In genomic region chr13:112444416-112445399, GRCh38 we compare ENCODE assay signal across 22 cellular contexts.
A peak's percentile ranks its signal among the peaks of the same experiment; 100 is the strongest.
DNase-seq lines count a peak whose midpoint lies in the region; ATAC-seq and TF ChIP-seq lines count a peak whose summit lies in the region.
"Had no signal": no experiment of that assay in that cellular context is flagged by ENCODE, and none has a peak within 500 bp of the region (broad histone marks: within the 10 kb centered on the region; RNA-seq: fewer than 3 reads in every experiment).

No MANE protein-coding gene starts in this region.

- no peak for TF ChIP-seq POLR2A in stomach (IDR thresholded peaks at IDR 0.05)

- H3K27me3 ChIP-seq in stomach, result peaks cover 5 to 80% (median 38%) of the 10 kb centered on the region in 3 donors
- H3K27me3 ChIP-seq: ascending aorta, BLaER1 had no signal

- H3K36me3 ChIP-seq in stomach, result no peaks in the 10 kb centered on the region
- H3K36me3 ChIP-seq: ascending aorta, BLaER1, prostate gland, tibial nerve had no signal

- H3K27ac Mint-ChIP-seq in WTC11, result no peak overlapping the region
- H3K27ac Mint-ChIP-seq: activated CD4-positive, alpha-beta T cell treated with anti-CD3 and anti-CD28 coated beads, Interleukin-2, amount 10 ng/mL, durations not matched to agents 24 days and 14 days; activated naive CD4-positive, alpha-beta T cell treated with anti-CD3 and anti-CD28 coated beads, Interleukin-2, amount 50 U/mL, for 24 hours; HFFc6; immature natural killer cell; stimulated activated naive B cell treated with anti-CD40 and anti-IgM and Interleukin-4, amounts not matched to agents 10 μg/mL and 1 μg/mL and 100 μg/mL, for 72 hours had no signal

- H3K4me3 Mint-ChIP-seq in WTC11, result no peak overlapping the region
- H3K4me3 Mint-ChIP-seq: activated CD4-positive, alpha-beta T cell treated with anti-CD3 and anti-CD28 coated beads, Interleukin-2, amount 10 ng/mL, durations not matched to agents 24 days and 14 days; activated naive CD4-positive, alpha-beta T cell treated with anti-CD3 and anti-CD28 coated beads, Interleukin-2, amount 50 U/mL, for 24 hours; HFFc6; immature natural killer cell; stimulated activated naive B cell treated with anti-CD40 and anti-IgM and Interleukin-4, amounts not matched to agents 10 μg/mL and 1 μg/mL and 100 μg/mL, for 72 hours had no signal

- no peak overlapping the region for H3K4me3 ChIP-seq in stomach
- H3K4me3 ChIP-seq: ascending aorta, BLaER1, GM12878, mucosa of descending colon, prostate gland, tibial nerve had no signal

- peaks cover 2% of the 10 kb centered on the region; the same call in 1 of the 2 replicates for H3K9me3 Mint-ChIP-seq in WTC11
- H3K9me3 Mint-ChIP-seq: activated CD4-positive, alpha-beta T cell treated with anti-CD3 and anti-CD28 coated beads, Interleukin-2, amount 10 ng/mL, durations not matched to agents 24 days and 14 days; activated naive CD4-positive, alpha-beta T cell treated with anti-CD3 and anti-CD28 coated beads, Interleukin-2, amount 50 U/mL, for 24 hours; HFFc6; immature natural killer cell; neural crest cell; stimulated activated naive B cell treated with anti-CD40 and anti-IgM and Interleukin-4, amounts not matched to agents 10 μg/mL and 1 μg/mL and 100 μg/mL, for 72 hours had no signal

- POLR2A ChIA-PET in WTC11 (lab: Charles Lee), result interaction anchor here (1.1 to 1.3 kb wide), 2 partner anchors 185 to 372 kb away, joined by 3 to 4 read pairs; no protein-coding TSS in a partner anchor

- CTCF ChIA-PET in WTC11 (lab: Charles Lee), result interaction anchor here (0.6 to 4.0 kb wide), 39 partner anchors 10 to 1016 kb away, joined by 3 to 63 read pairs (median 5); partner anchors contain the start of gene SOX1

- no peak for ATAC-seq in WTC11
- no peak for ATAC-seq in left lobe of liver
- no peak for ATAC-seq in HG02884 (IDR thresholded peaks at IDR 0.05; ENCODE audit: unreplicated experiment)
- ATAC-seq in HG03280 (IDR thresholded peaks at IDR 0.05; ENCODE audit: unreplicated experiment), result no peak

- TF ChIP-seq EP300 in stomach (IDR thresholded peaks at IDR 0.05), result no peak

- H3K9me3 ChIP-seq in stomach, result no peaks in the 10 kb centered on the region
- H3K9me3 ChIP-seq: ascending aorta, BLaER1, mucosa of descending colon, prostate gland, tibial nerve had no signal

- peak; percentile 30 for DNase-seq in activated CD8-positive, alpha-beta memory T cell treated with anti-CD3 and anti-CD28 coated beads, Interleukin-2, amount 50 U/mL, for 48 hours
- no peak for DNase-seq in activated CD8-positive, alpha-beta memory T cell treated with anti-CD3 and anti-CD28 coated beads, Interleukin-2, amount 50 U/mL, for 4 hours
- DNase-seq in WTC11 (ENCODE audit: low spot score) (no peak), left lobe of liver (ENCODE audit: low spot score) (peak; percentile 33), stomach (peak; percentile 22)
- DNase-seq in activated CD4-positive, CD25-positive, alpha-beta regulatory T cell (lab: John Stamatoyannopoulos, UW), result no peak
- DNase-seq: activated T-cell treated with anti-CD3 and anti-CD28 coated beads for 4 hours; central memory CD4-positive, alpha-beta T cell had no signal

- H3K27ac ChIP-seq in stomach, result no peak overlapping the region
- H3K27ac ChIP-seq: ascending aorta, BLaER1, prostate gland, tibial nerve had no signal

- H3K4me1 Mint-ChIP-seq in WTC11, result peaks cover 10% of the 10 kb centered on the region
- H3K4me1 Mint-ChIP-seq: activated CD4-positive, alpha-beta T cell treated with anti-CD3 and anti-CD28 coated beads, Interleukin-2, amount 10 ng/mL, durations not matched to agents 24 days and 14 days; activated naive CD4-positive, alpha-beta T cell treated with anti-CD3 and anti-CD28 coated beads, Interleukin-2, amount 50 U/mL, for 24 hours; immature natural killer cell had no signal

- peaks cover 0 to 17% (median 6%) of the 10 kb centered on the region in 4 donors for H3K4me1 ChIP-seq in stomach
- H3K4me1 ChIP-seq: ascending aorta, BLaER1, prostate gland had no signal

- intact Hi-C loops in stomach (cut with DNase I; ENCODE audit: low total_unique reads), result loop anchor here (5.0 kb wide), 1 partner anchor 972 kb away; no protein-coding TSS in a partner anchor

- peaks cover 12% of the 10 kb centered on the region for H3K27me3 Mint-ChIP-seq in WTC11 (ENCODE audit: low read depth)

- TF ChIP-seq CTCF in WTC11 (IDR thresholded peaks at IDR 0.05) (no peak), stomach (IDR thresholded peaks at IDR 0.05) (no peak)

- H3K36me3 Mint-ChIP-seq in WTC11, result no peaks in the 10 kb centered on the region
- H3K36me3 Mint-ChIP-seq: activated naive CD4-positive, alpha-beta T cell treated with anti-CD3 and anti-CD28 coated beads, Interleukin-2, amount 50 U/mL, for 24 hours; immature natural killer cell; stimulated activated naive B cell treated with anti-CD40 and anti-IgM and Interleukin-4, amounts not matched to agents 10 μg/mL and 1 μg/mL and 100 μg/mL, for 72 hours had no signal

- 78 to 84% (median 81%) methylated on average over 19 to 42 of the region's 42 CpGs for WGBS in stomach, 5 donors

TF ChIP-seq in WTC11, 78 proteins besides CTCF, POLR2A, EP300 and RAD21:
- no peak for TF ChIP-seq FOXP1 (CRISPR knock-in tag; IDR thresholded peaks at IDR 0.05; ENCODE audit: borderline replicate concordance)
- TF ChIP-seq HMGXB4 (CRISPR knock-in tag; IDR thresholded peaks at IDR 0.05), result 0 out of 2 replicates have a peak, but pooled peaks have one; percentile 22

Comparison
In these comparisons a context has a peak if more than half of its experiments do, and no peak if none do; other contexts are left out.
1. DNase-seq: peak in activated CD8-positive, alpha-beta memory T cell treated with anti-CD3 and anti-CD28 coated beads, Interleukin-2, amount 50 U/mL, for 48 hours (single experiment), left lobe of liver (single experiment) and stomach (single experiment); none in activated CD8-positive, alpha-beta memory T cell treated with anti-CD3 and anti-CD28 coated beads, Interleukin-2, amount 50 U/mL, for 4 hours (single experiment), WTC11 (single experiment) and activated CD4-positive, CD25-positive, alpha-beta regulatory T cell (0 of 4).